In the genomic region with DNA sequence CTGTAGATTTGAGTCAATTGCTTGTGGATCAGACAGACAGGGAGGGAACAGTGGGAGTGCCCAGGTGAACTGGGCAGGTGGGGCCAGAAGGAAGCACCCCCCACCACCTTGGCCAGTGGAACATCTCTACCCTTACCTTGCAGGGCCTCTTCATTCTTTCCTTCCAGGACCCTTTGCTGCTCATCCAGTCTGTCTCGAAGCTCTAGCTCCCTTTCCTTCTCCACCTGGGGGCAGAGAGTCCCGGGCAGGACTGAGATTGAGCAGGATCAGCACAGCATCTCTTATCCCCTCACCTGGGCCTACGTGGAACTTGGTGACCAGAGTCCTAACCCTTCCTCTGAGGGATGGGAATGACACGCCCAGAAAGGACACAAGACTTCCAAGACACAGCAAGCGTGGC, we compare ENCODE assay signal across 29 cellular contexts. TPM values are rescaled to one million over a fixed set of nuclear protein-coding genes. Genes with fewer than 3 reads are reported as not detected.
A peak's percentile ranks its signal among the peaks of the same experiment; 100 is the strongest.
DNase-seq lines count a peak whose midpoint lies in the region; ATAC-seq and TF ChIP-seq lines count a peak whose summit lies in the region.
"Had no signal": no experiment of that assay in that cellular context is flagged by ENCODE, and none has a peak within 500 bp of the region (broad histone marks: within the 10 kb centered on the region; RNA-seq: fewer than 3 reads in every experiment).

No MANE protein-coding gene starts in this region.

- no peaks in the 10 kb centered on the region for H3K36me3 ChIP-seq in DND-41 (ENCODE audit: insufficient read depth, low read length)
- H3K36me3 ChIP-seq: prostate gland, SJSA1, vagina had no signal

- H3K27ac Mint-ChIP-seq in activated T-helper 17 cell treated with anti-CD3 and anti-CD28 coated beads, Interleukin-2, amount 50 U/mL, for 72 hours: peak overlapping the region; percentile 78
- H3K27ac Mint-ChIP-seq in naive thymus-derived CD8-positive, alpha-beta T cell: peak overlapping the region; percentile 27 to 86 (median 75)
- H3K27ac Mint-ChIP-seq: activated naive CD4-positive, alpha-beta T cell treated with anti-CD3 and anti-CD28 coated beads, Interleukin-2, amount 10 ng/mL, durations not matched to agents 7 days and 5 days; endodermal cell; H9 had no signal

- H3K4me1 ChIP-seq in DND-41 (ENCODE audit: insufficient read depth, low read length): peaks cover 51% of the 10 kb centered on the region
- H3K4me1 ChIP-seq: prostate gland, SJSA1, vagina had no signal

- peaks cover 20% of the 10 kb centered on the region for H3K4me1 Mint-ChIP-seq in activated T-helper 17 cell treated with anti-CD3 and anti-CD28 coated beads, Interleukin-2, amount 50 U/mL, for 72 hours
- H3K4me1 Mint-ChIP-seq in naive thymus-derived CD8-positive, alpha-beta T cell: peaks cover 20 to 61% (median 53%) of the 10 kb centered on the region in 4 donors

- no peak overlapping the region for H3K4me3 ChIP-seq in DND-41 (ENCODE audit: low read depth in 1 of 2, low read length in 2 of 2)
- H3K4me3 ChIP-seq: cardiac muscle cell, heart right ventricle, prostate gland, SJSA1, testis, vagina had no signal

- no peak for TF ChIP-seq CTCF in DND-41 (IDR thresholded peaks at IDR 0.05; ENCODE audit: borderline replicate concordance, extremely low read depth, low read length, poor library complexity, severe bottlenecking)

- no peak overlapping the region for H3K4me3 Mint-ChIP-seq in activated T-helper 17 cell treated with anti-CD3 and anti-CD28 coated beads, Interleukin-2, amount 50 U/mL, for 72 hours
- H3K4me3 Mint-ChIP-seq in naive thymus-derived CD8-positive, alpha-beta T cell: no peak overlapping the region
- H3K4me3 Mint-ChIP-seq: activated CD8-positive, alpha-beta T cell treated with anti-CD3 and anti-CD28 coated beads, Interleukin-2, amount 10 ng/mL, durations not matched to agents 7 days and 5 days; activated naive CD4-positive, alpha-beta T cell treated with anti-CD3 and anti-CD28 coated beads, Interleukin-2, amount 10 ng/mL, durations not matched to agents 7 days and 5 days; activated T-cell treated with anti-CD3 and anti-CD28 coated beads, Interleukin-2, amount 50 U/mL, for 4 hours; endodermal cell; H9 had no signal

- no peaks in the 10 kb centered on the region for H3K9me3 ChIP-seq in DND-41 (ENCODE audit: insufficient read depth, low read length, severe bottlenecking)
- H3K9me3 ChIP-seq: heart right ventricle, prostate gland, testis, vagina had no signal

- H3K9ac ChIP-seq in DND-41 (ENCODE audit: low read depth, low read length): no peak overlapping the region

- no peaks in the 10 kb centered on the region for H4K20me1 ChIP-seq in DND-41 (ENCODE audit: insufficient read depth, low read length)

- no peaks in the 10 kb centered on the region for H3K79me2 ChIP-seq in DND-41 (ENCODE audit: insufficient read depth, low read length)

- POLR2A ChIA-PET in naive thymus-derived CD8-positive, alpha-beta T cell (lab: Charles Lee): interaction anchor here (0.7 to 6.1 kb wide), 2 partner anchors 9 to 25 kb away, joined by 3 to 44 read pairs; a partner anchor contains a TSS
- POLR2A ChIA-PET in HEK293T (lab: Yijun Ruan, JAX): no interaction called here

- no peaks in the 10 kb centered on the region for H3K27me3 ChIP-seq in DND-41 (ENCODE audit: insufficient read depth, low read length, poor library complexity)
- H3K27me3 ChIP-seq: cardiac muscle cell, foreskin keratinocyte, heart right ventricle, testis, vagina had no signal

- ATAC-seq in activated CD4-positive, CD25-positive, alpha-beta regulatory T cell treated with anti-CD3 and anti-CD28 coated beads, Interleukin-2, amount 50 U/mL, for 24 hours: no peak
- no peak for ATAC-seq in DND-41 (ENCODE audit: insufficient read depth, low read depth)
- ATAC-seq in activated T-helper 17 cell treated with anti-CD3 and anti-CD28 coated beads, Interleukin-2, amount 50 U/mL, for 72 hours (replicated peaks): no peak
- ATAC-seq in naive thymus-derived CD8-positive, alpha-beta T cell: no peak
- ATAC-seq: activated CD8-positive, alpha-beta T cell treated with anti-CD3 and anti-CD28 coated beads, Interleukin-2, amount 10 ng/mL, durations not matched to agents 7 days and 5 days; activated T-cell treated with anti-CD3 and anti-CD28 coated beads, Interleukin-2, amount 50 U/mL, for 4 hours; esophagus mucosa; foreskin keratinocyte; heart right ventricle had no signal

- CTCF ChIA-PET in HEK293T (lab: Yijun Ruan, JAX): no interaction called here

- no peaks in the 10 kb centered on the region for H3K27me3 Mint-ChIP-seq in activated T-helper 17 cell treated with anti-CD3 and anti-CD28 coated beads, Interleukin-2, amount 50 U/mL, for 72 hours
- no peaks in the 10 kb centered on the region for H3K27me3 Mint-ChIP-seq in naive thymus-derived CD8-positive, alpha-beta T cell
- H3K27me3 Mint-ChIP-seq: activated naive CD4-positive, alpha-beta T cell treated with anti-CD3 and anti-CD28 coated beads, Interleukin-2, amount 10 ng/mL, durations not matched to agents 7 days and 5 days had no signal

- H3K27ac ChIP-seq in DND-41 (ENCODE audit: low read length): peak overlapping the region; percentile 4; the same call in 1 of the 2 replicates
- H3K27ac ChIP-seq: 22Rv1, cardiac muscle cell, foreskin keratinocyte, heart right ventricle, prostate gland, SJSA1, testis, vagina had no signal

- DNase-seq in activated CD4-positive, CD25-positive, alpha-beta regulatory T cell treated with anti-CD3 and anti-CD28 coated beads, Interleukin-2, amount 50 U/mL, for 72 hours: peak; percentile 8
- peak; percentile 1 for DNase-seq in DND-41
- no peak for DNase-seq in naive thymus-derived CD8-positive, alpha-beta T cell
- no peak for DNase-seq in NCI-H1436 treated with DMSO at 0.1 percent for 48 hours (lab: John Stamatoyannopoulos, UW)
- no peak for DNase-seq in glomerular visceral epithelial cell (ENCODE audit: extremely low spot score)
- DNase-seq in HEK293T (ENCODE audit: extremely low spot score): no peak
- DNase-seq: activated CD8-positive, alpha-beta T cell treated with anti-CD3 and anti-CD28 coated beads, Interleukin-2, amount 10 ng/mL, durations not matched to agents 7 days and 5 days; activated naive CD4-positive, alpha-beta T cell treated with anti-CD3 and anti-CD28 coated beads, Interleukin-2, amount 10 ng/mL, durations not matched to agents 7 days and 5 days; activated T-cell treated with anti-CD3 and anti-CD28 coated beads, Interleukin-2, amount 50 U/mL, for 4 hours; cortex of kidney; DMS153; endodermal cell; foreskin keratinocyte; H9; heart right ventricle; NCI-H2029 treated with DMSO at 0.1 percent for 48 hours; NCI-H2227 treated with DMSO at 0.1 percent for 48 hours; stimulated activated CD4-positive, alpha-beta T cell treated with anti-CD3 and anti-CD28 coated beads, Interleukin-15, amount 100 ng/mL, for 24 hours; stimulated activated naive CD4-positive, alpha-beta T cell; T-helper 1 cell; testis had no signal

- no peaks in the 10 kb centered on the region for H3K9me3 Mint-ChIP-seq in activated T-helper 17 cell treated with anti-CD3 and anti-CD28 coated beads, Interleukin-2, amount 50 U/mL, for 72 hours
- no peaks in the 10 kb centered on the region for H3K9me3 Mint-ChIP-seq in naive thymus-derived CD8-positive, alpha-beta T cell
- H3K9me3 Mint-ChIP-seq: activated naive CD4-positive, alpha-beta T cell treated with anti-CD3 and anti-CD28 coated beads, Interleukin-2, amount 10 ng/mL, durations not matched to agents 7 days and 5 days; activated T-cell treated with anti-CD3 and anti-CD28 coated beads, Interleukin-2, amount 50 U/mL, for 4 hours; endodermal cell; H9 had no signal

- H3K36me3 Mint-ChIP-seq in activated T-helper 17 cell treated with anti-CD3 and anti-CD28 coated beads, Interleukin-2, amount 50 U/mL, for 72 hours (ENCODE audit: low read depth): peaks cover 76% of the 10 kb centered on the region
- H3K36me3 Mint-ChIP-seq in naive thymus-derived CD8-positive, alpha-beta T cell: peaks cover 9 to 74% (median 33%) of the 10 kb centered on the region in 3 donors

- H2AFZ ChIP-seq in DND-41 (ENCODE audit: low read depth, low read length): no peak overlapping the region

- H3K4me2 ChIP-seq in DND-41 (ENCODE audit: insufficient read depth, low read length): no peak overlapping the region

TF ChIP-seq in HEK293T, 16 proteins besides CTCF, POLR2A, EP300 and RAD21:
- TF ChIP-seq FOXM1 (IDR thresholded peaks at IDR 0.05; ENCODE audit: borderline replicate concordance) (no peak), LEF1 (IDR thresholded peaks at IDR 0.05; ENCODE audit: borderline replicate concordance) (no peak)

RNA-seq across cellular contexts. Expression of a gene that starts 25.0 kb away (rescaled TPM):
- total RNA-seq in activated T-helper 17 cell treated with anti-CD3 and anti-CD28 coated beads, Interleukin-2, amount 50 U/mL, for 72 hours: 10 to 100 TPM; 27.4 to 40.1 TPM
- total RNA-seq in naive thymus-derived CD8-positive, alpha-beta T cell: 100 to 1,000 TPM; 131 to 151 TPM
- polyA plus RNA-seq in naive thymus-derived CD8-positive, alpha-beta T cell: 100 to 1,000 TPM in 1 of 3 donors, 10 to 100 TPM in 2; 79.8 to 130 (median 98.1) TPM

RNA-seq across cellular contexts. Expression of a gene that starts 41.3 kb away (rescaled TPM):
- 100 to 1,000 TPM; 432 to 559 TPM for total RNA-seq in activated T-helper 17 cell treated with anti-CD3 and anti-CD28 coated beads, Interleukin-2, amount 50 U/mL, for 72 hours
- 100 to 1,000 TPM; 334 to 359 TPM for total RNA-seq in naive thymus-derived CD8-positive, alpha-beta T cell
- 100 to 1,000 TPM; 242 to 318 (median 254) TPM for polyA plus RNA-seq in naive thymus-derived CD8-positive, alpha-beta T cell

RNA-seq across cellular contexts. Expression of a gene that starts 54.1 kb away (rescaled TPM):
- 10 to 100 TPM; 32.2 to 41.1 TPM for total RNA-seq in activated T-helper 17 cell treated with anti-CD3 and anti-CD28 coated beads, Interleukin-2, amount 50 U/mL, for 72 hours
- 10 to 100 TPM; 12.5 to 13.8 TPM for total RNA-seq in naive thymus-derived CD8-positive, alpha-beta T cell
- 1 to 10 TPM; 3.8 to 6.5 (median 5.6) TPM for polyA plus RNA-seq in naive thymus-derived CD8-positive, alpha-beta T cell

Comparison
In these comparisons a context has a peak if more than half of its experiments do, and no peak if none do; other contexts are left out.
1. DNase-seq: peak in activated CD4-positive, CD25-positive, alpha-beta regulatory T cell treated with anti-CD3 and anti-CD28 coated beads, Interleukin-2, amount 50 U/mL, for 72 hours (single experiment) and DND-41 (single experiment); none in naive thymus-derived CD8-positive, alpha-beta T cell (0 of 10), NCI-H1436 treated with DMSO at 0.1 percent for 48 hours (single experiment), glomerular visceral epithelial cell (single experiment) and HEK293T (single experiment).